In genomic region chr2:234292205-234292954, GRCh38 we compare ENCODE assay signal across 9 cellular contexts.
DNase-seq lines count a peak whose midpoint lies in the region; ATAC-seq and TF ChIP-seq lines count a peak whose summit lies in the region.
"Had no signal": no experiment of that assay in that cellular context is flagged by ENCODE, and none has a peak within 500 bp of the region (broad histone marks: within the 10 kb centered on the region; RNA-seq: fewer than 3 reads in every experiment).

No MANE protein-coding gene starts in this region.

- H3K27me3 ChIP-seq in BLaER1 (no peaks in the 10 kb centered on the region), fibroblast of lung (ENCODE audit: control insufficient read depth, insufficient read depth, low read length) (peaks cover 2% of the 10 kb centered on the region), suprapubic skin (no peaks in the 10 kb centered on the region)
- H3K27me3 ChIP-seq: cardiac muscle cell had no signal

- H3K9me3 Mint-ChIP-seq in chondrocyte (ENCODE audit: low read depth): no peaks in the 10 kb centered on the region

- H3K9me3 ChIP-seq in BLaER1 (0 out of 2 replicates have a peak, but pooled peaks cover 9% of the 10 kb centered on the region), fibroblast of lung (ENCODE audit: control insufficient read depth, insufficient read depth, low read depth, low read length) (no peaks in the 10 kb centered on the region), suprapubic skin (no peaks in the 10 kb centered on the region)

- ATAC-seq in GM19452 (IDR thresholded peaks at IDR 0.05; ENCODE audit: unreplicated experiment): peak; percentile 59

- no peak for TF ChIP-seq POLR2A in suprapubic skin (IDR thresholded peaks at IDR 0.05)

- no peak for TF ChIP-seq EP300 in suprapubic skin (IDR thresholded peaks at IDR 0.05)

- TF ChIP-seq CTCF in fibroblast of lung (conservative IDR thresholded peaks at IDR 0.05 in 1 of 2, IDR thresholded peaks at IDR 0.05 in 1 of 2; ENCODE audit: low read depth in 1 of 2, low read length in 2 of 2) (no peak), suprapubic skin (IDR thresholded peaks at IDR 0.05) (no peak), chondrocyte (IDR thresholded peaks at IDR 0.05) (no peak)

- H3K4me1 ChIP-seq in BLaER1: peaks cover 86% of the 10 kb centered on the region
- peaks cover 6% of the 10 kb centered on the region for H3K4me1 ChIP-seq in fibroblast of lung (ENCODE audit: control insufficient read depth, extremely low read depth, insufficient read depth, low read length)
- H3K4me1 ChIP-seq in suprapubic skin: peaks cover 25% of the 10 kb centered on the region

- H3K4me2 ChIP-seq in BLaER1 (peak overlapping the region; percentile 97), fibroblast of lung (ENCODE audit: extremely low read depth, insufficient read depth, low read length) (peak overlapping the region; percentile 32)

- 89% methylated on average over 10 of the region's 10 CpGs for WGBS in suprapubic skin

- no peaks in the 10 kb centered on the region for H4K20me1 ChIP-seq in BLaER1
- H4K20me1 ChIP-seq in fibroblast of lung (ENCODE audit: control insufficient read depth, extremely low read depth, insufficient read depth, low read length): no peaks in the 10 kb centered on the region

- peak overlapping the region; percentile 59 for H3K4me3 ChIP-seq in BLaER1
- no peak overlapping the region for H3K4me3 ChIP-seq in fibroblast of lung (replicated peaks in 1 of 4; ENCODE audit: control extremely low read depth in 1 of 4, insufficient read depth in 1 of 4, low read depth in 3 of 4, low read length in 4 of 4)
- no peak overlapping the region for H3K4me3 ChIP-seq in suprapubic skin
- H3K4me3 ChIP-seq: cardiac muscle cell had no signal

- H3K36me3 ChIP-seq in BLaER1 (no peaks in the 10 kb centered on the region), fibroblast of lung (ENCODE audit: control insufficient read depth, insufficient read depth, low read length) (no peaks in the 10 kb centered on the region), suprapubic skin (no peaks in the 10 kb centered on the region)
- H3K36me3 ChIP-seq: cardiac muscle cell had no signal

- no peaks in the 10 kb centered on the region for H3K27me3 Mint-ChIP-seq in chondrocyte (ENCODE audit: low read depth)

- DNase-seq in HT-29 (ENCODE audit: low spot score): peak; percentile 26
- DNase-seq in activated CD4-positive, CD25-positive, alpha-beta regulatory T cell treated with anti-CD3 and anti-CD28 coated beads, Interleukin-2, amount 50 U/mL, for 72 hours: peak; percentile 43
- peak in 1 of 2 donors; percentile 83 for DNase-seq in fibroblast of lung (ENCODE audit: low read depth in 2 of 2)
- DNase-seq in suprapubic skin (ENCODE audit: low spot score in 2 of 2): no peak
- DNase-seq in chondrocyte (ENCODE audit: low spot score): no peak
- DNase-seq in hepatic stellate cell (ENCODE audit: low spot score): no peak

- no peak overlapping the region for H2AFZ ChIP-seq in fibroblast of lung (ENCODE audit: low read length)

- H3K4me1 Mint-ChIP-seq in chondrocyte (ENCODE audit: low read depth): peaks cover 37% of the 10 kb centered on the region

- peak overlapping the region; percentile 94 for H3K27ac ChIP-seq in BLaER1
- no peak overlapping the region for H3K27ac ChIP-seq in fibroblast of lung (ENCODE audit: insufficient read depth, low read length)
- H3K27ac ChIP-seq in suprapubic skin: no peak overlapping the region
- H3K27ac ChIP-seq: cardiac muscle cell had no signal

- H3K27ac Mint-ChIP-seq in chondrocyte (ENCODE audit: unreplicated experiment): no peak overlapping the region

- peak overlapping the region; percentile 76 for H3K9ac ChIP-seq in BLaER1
- no peak overlapping the region for H3K9ac ChIP-seq in fibroblast of lung (ENCODE audit: insufficient read depth, low read length)

- no peaks in the 10 kb centered on the region for H3K36me3 Mint-ChIP-seq in chondrocyte (ENCODE audit: low read depth)

- H3K79me2 ChIP-seq in fibroblast of lung (ENCODE audit: control insufficient read depth, insufficient read depth, low read length): no peaks in the 10 kb centered on the region

- no peak overlapping the region for H3K4me3 Mint-ChIP-seq in chondrocyte (ENCODE audit: unreplicated experiment)

Comparison
In these comparisons a context has a peak if more than half of its experiments do, and no peak if none do; other contexts are left out.
1. DNase-seq: peak in HT-29 (single experiment) and activated CD4-positive, CD25-positive, alpha-beta regulatory T cell treated with anti-CD3 and anti-CD28 coated beads, Interleukin-2, amount 50 U/mL, for 72 hours (single experiment); none in suprapubic skin (0 of 2), chondrocyte (single experiment) and hepatic stellate cell (single experiment).